In the genomic region with DNA sequence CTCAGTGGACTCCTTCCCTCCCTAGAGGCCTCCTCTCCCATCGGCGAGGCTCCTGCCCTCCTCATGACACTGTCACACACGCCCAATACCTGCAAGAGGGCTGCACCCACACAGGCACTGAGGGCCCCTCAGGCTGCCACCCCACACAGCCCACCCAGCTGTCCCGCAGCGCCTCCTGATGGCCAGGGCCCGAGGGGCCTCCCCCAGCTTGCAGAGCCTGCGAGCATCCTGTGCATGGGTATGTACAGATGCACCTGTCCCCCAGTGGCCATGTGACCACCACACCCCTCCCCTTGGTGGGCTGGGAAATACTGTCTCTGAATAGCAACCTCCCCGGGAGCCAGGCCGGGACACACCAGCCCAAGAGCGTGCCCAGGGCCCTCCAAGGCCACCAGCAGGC, we compare ENCODE assay signal across 19 cellular contexts. TPM values are rescaled to one million over a fixed set of nuclear protein-coding genes. Genes with fewer than 3 reads are reported as not detected.
A peak's percentile ranks its signal among the peaks of the same experiment; 100 is the strongest.
DNase-seq lines count a peak whose midpoint lies in the region; ATAC-seq, FAIRE-seq and TF ChIP-seq lines count a peak whose summit lies in the region.
"Had no signal": no experiment of that assay in that cellular context is flagged by ENCODE, and none has a peak within 500 bp of the region (broad histone marks: within the 10 kb centered on the region; RNA-seq: fewer than 3 reads in every experiment).

No MANE protein-coding gene starts in this region.

- H4K20me1 ChIP-seq in GM12878 (ENCODE audit: control insufficient read depth, insufficient read depth) (no peaks in the 10 kb centered on the region), osteoblast (ENCODE audit: insufficient read depth, low read length) (no peaks in the 10 kb centered on the region)

- no peak for TF ChIP-seq POLR2A in GM12878 (IDR thresholded peaks at IDR 0.05; ENCODE audit: low read depth, low read length)

- ATAC-seq in GM12878, result no peak
- no peak for ATAC-seq in pancreas
- no peak for ATAC-seq in HG02571 (IDR thresholded peaks at IDR 0.05; ENCODE audit: unreplicated experiment)
- ATAC-seq: CD8-positive, alpha-beta T cell had no signal

- H3K9me3 ChIP-seq in GM12878 (replicated peaks; ENCODE audit: control insufficient read depth, insufficient read depth, low read length) (no peaks in the 10 kb centered on the region), osteoblast (ENCODE audit: low read depth, low read length) (no peaks in the 10 kb centered on the region), pancreas (no peaks in the 10 kb centered on the region)
- H3K9me3 ChIP-seq: Peyer's patch had no signal

- peak; percentile 19 for DNase-seq in NCI-H82 (lab: John Stamatoyannopoulos, UW)
- no peak for DNase-seq in NCI-H82 treated with DMSO at 0.1 percent for 48 hours (lab: John Stamatoyannopoulos, UW; ENCODE audit: unreplicated experiment)
- DNase-seq in HFFc6, result no peak
- no peak for DNase-seq in GM12878 (ENCODE audit: low read depth, low spot score)
- DNase-seq in osteoblast (ENCODE audit: insufficient read length, low spot score, missing footprints), result no peak
- no peak for DNase-seq in pancreas
- DNase-seq in NCI-H2107 (lab: John Stamatoyannopoulos, UW), result no peak
- DNase-seq: amniotic stem cell; CD8-positive, alpha-beta T cell; cerebellar nuclear complex; KBM-7; NCI-H1417 treated with DMSO at 0.1 percent for 48 hours; NCI-H345; Peyer's patch; stimulated activated CD4-positive, alpha-beta T cell treated with anti-CD3 and anti-CD28 coated beads, Interleukin-4, amount 100 ng/mL, for 1 hour had no signal

- no peak overlapping the region for H3K4me3 Mint-ChIP-seq in HFFc6
- H3K4me3 Mint-ChIP-seq: CD8-positive, alpha-beta T cell; memory B cell had no signal

- H3K27me3 ChIP-seq in GM12878 (replicated peaks in 1 of 2; ENCODE audit: control insufficient read depth in 2 of 2, insufficient read depth in 2 of 2, low read length in 1 of 2) (peaks cover 5 to 10% of the 10 kb centered on the region in 2 experiments; a peak in 3 of 4 replicates), osteoblast (ENCODE audit: insufficient read depth, low read length) (peaks cover 28% of the 10 kb centered on the region), pancreas (peaks cover 0 to 2% (median 0%) of the 10 kb centered on the region in 4 donors)

- CTCF ChIA-PET in GM12878 (lab: Yijun Ruan, JAX), result interaction anchor here (1.9 kb wide), 1 partner anchor 110 kb away, joined by 6 read pairs; no protein-coding TSS in a partner anchor

- FAIRE-seq in GM12878 (lab: Jason Lieb, UNC), result no peak
- FAIRE-seq in pancreas (lab: Jason Lieb, UNC), result no peak
- FAIRE-seq: A204.1, GM19239 had no signal

- peaks cover 14% of the 10 kb centered on the region for H3K27me3 Mint-ChIP-seq in HFFc6 (ENCODE audit: insufficient read depth)

- H3K27ac ChIP-seq in GM12878 (ENCODE audit: control insufficient read depth, insufficient read depth), result no peak overlapping the region
- no peak overlapping the region for H3K27ac ChIP-seq in osteoblast (ENCODE audit: low read depth, low read length)
- H3K27ac ChIP-seq in pancreas, result no peak overlapping the region

- H2AFZ ChIP-seq in GM12878 (ENCODE audit: control insufficient read depth, low read depth, low read length), result no peak overlapping the region
- no peak overlapping the region for H2AFZ ChIP-seq in osteoblast (ENCODE audit: low read length)

- WGBS in GM12878 (ENCODE audit: insufficient coverage, insufficient replicate concordance, low lambda C conversion rate, missing lambda C conversion rate), result 67% methylated on average over 10 of the region's 10 CpGs
- WGBS in pancreas, 2 donors, result 60 to 62% methylated on average over 9 to 10 of the region's 10 CpGs

- TF ChIP-seq RAD21 in GM12878 (IDR thresholded peaks at IDR 0.05; ENCODE audit: insufficient read depth, low read depth, low read length), result peak; percentile 31; the same call in 1 of the 2 replicates

- H3K4me1 ChIP-seq in GM12878 (ENCODE audit: control insufficient read depth, insufficient read depth, low read length) (peaks cover 7% of the 10 kb centered on the region), osteoblast (ENCODE audit: insufficient read depth, low read length) (peaks cover 7% of the 10 kb centered on the region), pancreas (peaks cover 5 to 15% (median 12%) of the 10 kb centered on the region in 3 donors)

- no peak for TF ChIP-seq EP300 in GM12878 (IDR thresholded peaks at IDR 0.05; ENCODE audit: borderline replicate concordance in 1 of 2, control insufficient read depth in 1 of 2, low read depth in 2 of 2, low read length in 2 of 2)

- H3K9me3 Mint-ChIP-seq in HFFc6, result no peaks in the 10 kb centered on the region
- H3K9me3 Mint-ChIP-seq: CD8-positive, alpha-beta T cell; memory B cell had no signal

- RAD21 ChIA-PET in GM12878 (lab: Charles Lee; ENCODE audit: unreplicated experiment), result interaction anchor here (0.8 kb wide), 1 partner anchor 152 kb away, joined by 3 read pairs; no protein-coding TSS in a partner anchor

- H3K4me2 ChIP-seq in GM12878 (ENCODE audit: control insufficient read depth, insufficient read depth) (no peak overlapping the region), osteoblast (ENCODE audit: insufficient read depth, low read length) (no peak overlapping the region)

- no TSS peak for BruUV-seq in GM12878 (replicated peaks; lab: Mats Ljungman, UMichigan)

- H3K4me3 ChIP-seq in GM12878 (no peak overlapping the region), osteoblast (ENCODE audit: insufficient read depth, low read length) (no peak overlapping the region), pancreas (no peak overlapping the region)
- H3K4me3 ChIP-seq: Peyer's patch had no signal

- POLR2A ChIA-PET in GM12878 (lab: Charles Lee), result no interaction called here

- SMC1A ChIA-PET in GM12878 (lab: Charles Lee; ENCODE audit: uncharacterized antibody, unreplicated experiment), result no interaction called here

- no peaks in the 10 kb centered on the region for H3K36me3 Mint-ChIP-seq in HFFc6 (ENCODE audit: low read depth)
- H3K36me3 Mint-ChIP-seq: CD8-positive, alpha-beta T cell; memory B cell had no signal

- in situ Hi-C loops in GM12878 (cut with MboI), result loop anchor here (5.0 kb wide), 1 partner anchor 152 kb away; no protein-coding TSS in a partner anchor

- no peak overlapping the region for H3K9ac ChIP-seq in GM12878 (ENCODE audit: control insufficient read depth, insufficient read depth, low read length)

- no peak overlapping the region for H3K27ac Mint-ChIP-seq in HFFc6
- H3K27ac Mint-ChIP-seq: CD8-positive, alpha-beta T cell; memory B cell had no signal

- no peaks in the 10 kb centered on the region for H3K79me2 ChIP-seq in GM12878 (ENCODE audit: control insufficient read depth, insufficient read depth, low read length)
- no peaks in the 10 kb centered on the region for H3K79me2 ChIP-seq in osteoblast (ENCODE audit: insufficient read depth, low read length)

- H3K36me3 ChIP-seq in GM12878 (ENCODE audit: control insufficient read depth in 2 of 2, insufficient read depth in 2 of 2, low read length in 1 of 2) (no peaks in the 10 kb centered on the region), osteoblast (ENCODE audit: insufficient read depth, low read length) (no peaks in the 10 kb centered on the region), pancreas (no peaks in the 10 kb centered on the region)
- H3K36me3 ChIP-seq: Peyer's patch had no signal

- peaks cover 10% of the 10 kb centered on the region for H3K4me1 Mint-ChIP-seq in HFFc6 (ENCODE audit: low read depth)

- TF ChIP-seq CTCF in HFFc6 (IDR thresholded peaks at IDR 0.05) (peak; percentile 47; the same call in 1 of the 2 replicates), GM12878 (IDR thresholded peaks at IDR 0.05 in 2 of 3, conservative IDR thresholded peaks at IDR 0.05 in 1 of 3; ENCODE audit: control insufficient read depth in 2 of 3, extremely low read depth in 1 of 3, insufficient read depth in 1 of 3, low read depth in 3 of 3, low read length in 3 of 3) (peak in 2 of 3 experiments; percentile 1 to 12; a peak in 1 of 6 replicates), osteoblast (IDR thresholded peaks at IDR 0.05; ENCODE audit: extremely low read depth, low read depth, low read length) (peak; percentile 7), pancreas (IDR thresholded peaks at IDR 0.05) (no peak)

- intact Hi-C loops in GM12878 (cut with micrococcal nuclease; ENCODE audit: unreplicated experiment), result loop anchor here (5.0 kb wide), 2 partner anchors 108 to 327 kb away; partner anchors contain the start of gene TMEM121
- intact Hi-C loops in pancreas (cut with DNase I), result loop anchor here in 2 of 3 donors (5.0 kb wide), 2 partner anchors 152 to 157 kb away; no protein-coding TSS in a partner anchor

RNA-seq across cellular contexts. Expression of gene NUDT14, which starts 19.0 kb away (rescaled TPM):
- 10 to 100 TPM in 4 of 6 experiments, 1 to 10 TPM in 2; 9.8 to 13.3 (median 11.0) TPM for total RNA-seq in HFFc6 (2021; fragmentation: NEBNext Ultra II Directional; extraction: Animal tissue kit (Norgen Biotek cat#: 25700))
- 4.4 and 4.6 TPM in 2 replicates for total RNA-seq in GM12878 (2013; cell fraction: nucleolus; rRNA removed)
- 4.3 and 5.0 TPM in 2 replicates for total RNA-seq in GM12878 (2014; rRNA removed)
- 1.1 and 2.4 TPM in 2 replicates for total RNA-seq in GM12878 (2014; rRNA removed; fragmentation: Illumina TruSeq; extraction: Trizol)
- total RNA-seq in GM12878 (2021), result 5.4 and 6.4 TPM in 2 replicates
- 0.73 TPM for polyA plus RNA-seq in GM12878 (2011; ENCODE audit: low read depth)
- 1.8 and 4.4 TPM in 2 replicates for polyA plus RNA-seq in GM12878 (2011; rRNA removed)
- polyA plus RNA-seq in GM12878 (2011; cell fraction: cytosol; rRNA removed), result 5.8 and 7.9 TPM in 2 replicates
- 10.6 and 14.3 TPM in 2 replicates for polyA plus RNA-seq in GM12878 (2011; cell fraction: nucleus; rRNA removed)
- 5.3 and 5.9 TPM in 2 replicates for polyA plus RNA-seq in GM12878 (2012)
- 0.62 TPM in 1 of 2 replicates, not detected in the other for polyA plus RNA-seq in GM12878 (2014; fragmentation: Illumina TruSeq; extraction: Trizol)
- polyA plus RNA-seq in GM12878 (2014; fragmentation: Nextera tagmentation; extraction: Ambion mirVana), result under 1 TPM in 1 of 2 experiments, not detected in 1; 0.86 TPM
- 5.3 and 6.2 TPM in 2 replicates for polyA plus RNA-seq in GM12878 (2014; rRNA removed)
- polyA plus RNA-seq in GM12878 (2016; fragmentation: Nextera tagmentation; extraction: Ambion mirVana), result 1 to 10 TPM; 4.0 to 6.8 TPM
- 1.4 and 2.7 TPM in 2 replicates for polyA minus RNA-seq in GM12878 (2011; rRNA and poly(A)+ RNA removed)
- polyA minus RNA-seq in GM12878 (2011; cell fraction: cytosol; rRNA and poly(A)+ RNA removed), result 1.8 and 2.9 TPM in 2 replicates
- polyA minus RNA-seq in GM12878 (2011; cell fraction: nucleus; rRNA and poly(A)+ RNA removed), result 1.1 and 1.2 TPM in 2 replicates
- 13.6 and 15.9 TPM in 2 replicates for total RNA-seq in osteoblast
- total RNA-seq in pancreas, result 10 to 100 TPM; 24.7 to 36.6 (median 30.4) TPM
- polyA plus RNA-seq in pancreas, result 10 to 100 TPM; 47.8 to 64.9 TPM

RNA-seq across cellular contexts. Expression of gene JAG2, which starts 31.5 kb away (rescaled TPM):
- total RNA-seq in HFFc6 (2021; fragmentation: NEBNext Ultra II Directional; extraction: Animal tissue kit (Norgen Biotek cat#: 25700)), result under 1 TPM; 0.23 to 0.76 (median 0.42) TPM
- total RNA-seq in GM12878 (2013; cell fraction: nucleolus; rRNA removed), result 0.81 and 0.95 TPM in 2 replicates
- total RNA-seq in GM12878 (2014; rRNA removed), result 0.06 TPM in 1 of 2 replicates, not detected in the other
- total RNA-seq in GM12878 (2014; rRNA removed; fragmentation: Illumina TruSeq; extraction: Trizol), result not detected in 2 replicates
- total RNA-seq in GM12878 (2021), result 0.10 and 0.19 TPM in 2 replicates
- 0.09 TPM for polyA plus RNA-seq in GM12878 (2011; ENCODE audit: low read depth)
- 0.05 TPM in 1 of 2 replicates, not detected in the other for polyA plus RNA-seq in GM12878 (2011; rRNA removed)
- polyA plus RNA-seq in GM12878 (2011; cell fraction: cytosol; rRNA removed), result 0.07 and 0.10 TPM in 2 replicates
- 0.45 and 0.73 TPM in 2 replicates for polyA plus RNA-seq in GM12878 (2011; cell fraction: nucleus; rRNA removed)
- polyA plus RNA-seq in GM12878 (2012), result 1.00 and 1.0 TPM in 2 replicates
- polyA plus RNA-seq in GM12878 (2014; fragmentation: Illumina TruSeq; extraction: Trizol), result not detected in 2 replicates
- not detected for polyA plus RNA-seq in GM12878 (2014; fragmentation: Nextera tagmentation; extraction: Ambion mirVana)
- polyA plus RNA-seq in GM12878 (2014; rRNA removed), result 0.09 and 0.14 TPM in 2 replicates
- under 1 TPM in 1 of 2 experiments, not detected in 1; 0.04 TPM for polyA plus RNA-seq in GM12878 (2016; fragmentation: Nextera tagmentation; extraction: Ambion mirVana)
- polyA minus RNA-seq in GM12878 (2011; rRNA and poly(A)+ RNA removed), result 0.67 TPM in 1 of 2 replicates, not detected in the other
- 0.31 TPM in 1 of 2 replicates, not detected in the other for polyA minus RNA-seq in GM12878 (2011; cell fraction: cytosol; rRNA and poly(A)+ RNA removed)
- polyA minus RNA-seq in GM12878 (2011; cell fraction: nucleus; rRNA and poly(A)+ RNA removed), result 0.24 and 0.57 TPM in 2 replicates
- total RNA-seq in osteoblast, result 1.8 and 3.3 TPM in 2 replicates
- 10 to 100 TPM in 4 of 6 donors, 1 to 10 TPM in 2; 9.9 to 16.8 (median 10.7) TPM for total RNA-seq in pancreas
- polyA plus RNA-seq in pancreas, result 10 to 100 TPM; 25.3 to 38.3 TPM

RNA-seq across cellular contexts. Expression of gene BTBD6, which starts 48.3 kb away (rescaled TPM):
- total RNA-seq in HFFc6 (2021; fragmentation: NEBNext Ultra II Directional; extraction: Animal tissue kit (Norgen Biotek cat#: 25700)), result 10 to 100 TPM; 44.3 to 58.6 (median 53.2) TPM
- 7.0 and 8.1 TPM in 2 replicates for total RNA-seq in GM12878 (2013; cell fraction: nucleolus; rRNA removed)
- total RNA-seq in GM12878 (2014; rRNA removed) (33.4 and 36.0 TPM in 2 replicates), GM12878 (2014; rRNA removed; fragmentation: Illumina TruSeq; extraction: Trizol) (18.6 and 20.8 TPM in 2 replicates), GM12878 (2021) (26.2 and 26.4 TPM in 2 replicates), osteoblast (54.3 and 60.1 TPM in 2 replicates), pancreas (10 to 100 TPM in 1 of 6 donors, 1 to 10 TPM in 5; 4.3 to 12.5 (median 6.7) TPM)
- polyA plus RNA-seq in GM12878 (2011; ENCODE audit: low read depth), result 8.5 TPM
- polyA plus RNA-seq in GM12878 (2011; rRNA removed) (8.4 and 13.8 TPM in 2 replicates), GM12878 (2014; fragmentation: Illumina TruSeq; extraction: Trizol) (6.2 and 17.8 TPM in 2 replicates), GM12878 (2014; fragmentation: Nextera tagmentation; extraction: Ambion mirVana) (1 to 10 TPM; 3.6 to 9.8 TPM), GM12878 (2014; rRNA removed) (36.5 and 42.0 TPM in 2 replicates), GM12878 (2016; fragmentation: Nextera tagmentation; extraction: Ambion mirVana) (1 to 10 TPM; 1.4 to 2.1 TPM), pancreas (10 to 100 TPM; 20.1 to 44.5 TPM)
- polyA plus RNA-seq in GM12878 (2011; cell fraction: cytosol; rRNA removed), result 15.8 and 22.1 TPM in 2 replicates
- 41.5 and 42.8 TPM in 2 replicates for polyA plus RNA-seq in GM12878 (2011; cell fraction: nucleus; rRNA removed)
- 13.7 and 15.0 TPM in 2 replicates for polyA plus RNA-seq in GM12878 (2012)
- 8.6 and 14.2 TPM in 2 replicates for polyA minus RNA-seq in GM12878 (2011; rRNA and poly(A)+ RNA removed)
- 5.3 and 7.5 TPM in 2 replicates for polyA minus RNA-seq in GM12878 (2011; cell fraction: cytosol; rRNA and poly(A)+ RNA removed)
- polyA minus RNA-seq in GM12878 (2011; cell fraction: nucleus; rRNA and poly(A)+ RNA removed), result 6.0 and 8.9 TPM in 2 replicates

Comparison
In these comparisons a context has a peak if more than half of its experiments do, and no peak if none do; other contexts are left out.
1. CTCF ChIP-seq: peak in HFFc6 (single experiment), GM12878 (2 of 3) and osteoblast (single experiment); none in pancreas (0 of 4).